ENCODE assay signal across 17 cellular contexts in genomic region chr10:88831709-88832108, GRCh38. TPM values are rescaled to one million over a fixed set of nuclear protein-coding genes. Genes with fewer than 3 reads are reported as not detected.
DNase-seq lines count a peak whose midpoint lies in the region; ATAC-seq and TF ChIP-seq lines count a peak whose summit lies in the region.
"Had no signal": no experiment of that assay in that cellular context is flagged by ENCODE, and none has a peak within 500 bp of the region (broad histone marks: within the 10 kb centered on the region; RNA-seq: fewer than 3 reads in every experiment).

No MANE protein-coding gene starts in this region.

- no peaks in the 10 kb centered on the region for H3K36me3 ChIP-seq in colonic mucosa
- no peaks in the 10 kb centered on the region for H3K36me3 ChIP-seq in SK-N-SH (replicated peaks in 1 of 2; ENCODE audit: control insufficient read depth in 1 of 2, insufficient read depth in 2 of 2, low read length in 1 of 2)
- H3K36me3 ChIP-seq: HAP-1 had no signal

- POLR2A ChIA-PET in SK-N-SH (lab: Yijun Ruan, JAX) = no interaction called here

- no peaks in the 10 kb centered on the region for H3K79me2 ChIP-seq in SK-N-SH (ENCODE audit: insufficient read depth)

- no peak overlapping the region for H3K4me3 ChIP-seq in epithelial cell of esophagus (ENCODE audit: low read length)
- H3K4me3 ChIP-seq in colonic mucosa = no peak overlapping the region
- H3K4me3 ChIP-seq in SK-N-SH (ENCODE audit: low read depth in 2 of 2, low read length in 1 of 2) = no peak overlapping the region
- H3K4me3 ChIP-seq: HAP-1, left lung, spleen had no signal

- H3K9ac ChIP-seq in colonic mucosa (ENCODE audit: low read depth in 2 of 2, low read length in 2 of 2) = no peak overlapping the region
- no peak overlapping the region for H3K9ac ChIP-seq in SK-N-SH

- H3K4me2 ChIP-seq in SK-N-SH = no peak overlapping the region

- TF ChIP-seq RAD21 in SK-N-SH (IDR thresholded peaks at IDR 0.05; ENCODE audit: low read length) = no peak

- intact Hi-C loops in colonic mucosa (cut with DNase I) = no loop called here

- 78% methylated on average over 8 of the region's 8 CpGs for WGBS in SK-N-SH (ENCODE audit: low lambda C conversion rate)

- H3K27me3 ChIP-seq in colonic mucosa = no peaks in the 10 kb centered on the region
- H3K27me3 ChIP-seq in SK-N-SH (ENCODE audit: insufficient read depth) = no peaks in the 10 kb centered on the region
- H3K27me3 ChIP-seq: left lung, spleen had no signal

- H3K9me3 ChIP-seq in colonic mucosa (no peaks in the 10 kb centered on the region), SK-N-SH (no peaks in the 10 kb centered on the region)
- H3K9me3 ChIP-seq: HAP-1, left lung, spleen had no signal

- CTCF ChIA-PET in SK-N-SH (lab: Yijun Ruan, JAX) = interaction anchor here (1.4 to 12.7 kb wide), 4 partner anchors 22 to 267 kb away, joined by 4 to 425 read pairs (median 6); no protein-coding TSS in a partner anchor

- TF ChIP-seq CTCF in epithelial cell of esophagus (IDR thresholded peaks at IDR 0.05; ENCODE audit: insufficient read depth, low read depth, low read length, missing control alignments) = no peak
- TF ChIP-seq CTCF in colonic mucosa (IDR thresholded peaks at IDR 0.05) = no peak
- no peak for TF ChIP-seq CTCF in SK-N-SH (IDR thresholded peaks at IDR 0.05)

- H3K4me1 ChIP-seq in colonic mucosa (no peaks in the 10 kb centered on the region), SK-N-SH (ENCODE audit: control insufficient read depth in 1 of 2, insufficient read depth in 2 of 2, low read depth in 1 of 2, low read length in 1 of 2) (peaks cover 0 to 2% of the 10 kb centered on the region in 2 experiments; a peak in 1 of 4 replicates)
- H3K4me1 ChIP-seq: HAP-1 had no signal

- H3F3A ChIP-seq in SK-N-SH (replicated peaks; ENCODE audit: insufficient read depth) = no peaks in the 10 kb centered on the region

- no peak overlapping the region for H2AFZ ChIP-seq in SK-N-SH (ENCODE audit: low read depth)

- H3K9me2 ChIP-seq in SK-N-SH = no peaks in the 10 kb centered on the region

- H3K27ac ChIP-seq in colonic mucosa (no peak overlapping the region), SK-N-SH (ENCODE audit: low read depth in 2 of 2, low read length in 1 of 2) (no peak overlapping the region)
- H3K27ac ChIP-seq: 22Rv1, left lung had no signal

- DNase-seq in NCI-H1436 (lab: John Stamatoyannopoulos, UW) = peak; percentile 16
- no peak for DNase-seq in NCI-H1436 treated with DMSO at 0.1 percent for 48 hours (lab: John Stamatoyannopoulos, UW)
- peak; percentile 25 for DNase-seq in activated T-cell treated with anti-CD3 and anti-CD28 coated beads, Interleukin-2, amount 50 U/mL, for 1 hour
- peak; percentile 33 for DNase-seq in epithelial cell of esophagus (ENCODE audit: low read depth)
- peak in 4 of 6 experiments; percentile 5 to 51 (median 32) for DNase-seq in stimulated activated naive CD4-positive, alpha-beta T cell (lab: John Stamatoyannopoulos, UW)
- DNase-seq in colonic mucosa = no peak
- DNase-seq in SK-N-SH = no peak
- DNase-seq: left lung, NCI-H1694, nucleus accumbens, spleen had no signal

- ATAC-seq in GM21825 (IDR thresholded peaks at IDR 0.05; ENCODE audit: unreplicated experiment) = no peak
- ATAC-seq: left lung had no signal

- TF ChIP-seq EP300 in SK-N-SH (IDR thresholded peaks at IDR 0.05; ENCODE audit: borderline replicate concordance in 1 of 2, low read depth in 1 of 2, low read length in 1 of 2) = no peak

- H4K20me1 ChIP-seq in SK-N-SH (ENCODE audit: insufficient read depth) = no peaks in the 10 kb centered on the region

TF ChIP-seq in SK-N-SH, 30 proteins besides CTCF, POLR2A, EP300 and RAD21:
- TF ChIP-seq MEF2A (IDR thresholded peaks at IDR 0.05; ENCODE audit: borderline replicate concordance, low read depth) (no peak), USF2 (IDR thresholded peaks at IDR 0.05; ENCODE audit: borderline replicate concordance, low read depth, low read length) (no peak), ZBTB33 (IDR thresholded peaks at IDR 0.05; ENCODE audit: borderline replicate concordance, low read depth) (no peak), RFX5 (IDR thresholded peaks at IDR 0.05; ENCODE audit: low read length) (no peak), RXRA (IDR thresholded peaks at IDR 0.05; ENCODE audit: borderline replicate concordance, low read depth) (no peak), ELF1 (IDR thresholded peaks at IDR 0.05) (no peak), CHD2 (IDR thresholded peaks at IDR 0.05; ENCODE audit: low read length, partially characterized antibody) (no peak), GATA2 (CRISPR knock-in tag; IDR thresholded peaks at IDR 0.05) (no peak), GABPA (IDR thresholded peaks at IDR 0.05; ENCODE audit: low read depth) (no peak), MXI1 (IDR thresholded peaks at IDR 0.05; ENCODE audit: low read depth, low read length) (no peak), FOXJ3 (CRISPR knock-in tag; IDR thresholded peaks at IDR 0.05) (no peak), SMC3 (IDR thresholded peaks at IDR 0.05; ENCODE audit: low read depth, low read length) (no peak), JUND (IDR thresholded peaks at IDR 0.05) (no peak), RCOR1 (IDR thresholded peaks at IDR 0.05; ENCODE audit: low read length) (no peak), TEAD4 (IDR thresholded peaks at IDR 0.05; ENCODE audit: borderline replicate concordance, insufficient read depth) (no peak)
- TF ChIP-seq, protein P1, sequence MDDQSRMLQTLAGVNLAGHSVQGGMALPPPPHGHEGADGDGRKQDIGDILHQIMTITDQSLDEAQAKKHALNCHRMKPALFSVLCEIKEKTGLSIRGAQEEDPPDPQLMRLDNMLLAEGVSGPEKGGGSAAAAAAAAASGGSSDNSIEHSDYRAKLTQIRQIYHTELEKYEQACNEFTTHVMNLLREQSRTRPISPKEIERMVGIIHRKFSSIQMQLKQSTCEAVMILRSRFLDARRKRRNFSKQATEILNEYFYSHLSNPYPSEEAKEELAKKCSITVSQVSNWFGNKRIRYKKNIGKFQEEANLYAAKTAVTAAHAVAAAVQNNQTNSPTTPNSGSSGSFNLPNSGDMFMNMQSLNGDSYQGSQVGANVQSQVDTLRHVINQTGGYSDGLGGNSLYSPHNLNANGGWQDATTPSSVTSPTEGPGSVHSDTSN (IDR thresholded peaks at IDR 0.05) = no peak
- TF ChIP-seq, protein P2, sequence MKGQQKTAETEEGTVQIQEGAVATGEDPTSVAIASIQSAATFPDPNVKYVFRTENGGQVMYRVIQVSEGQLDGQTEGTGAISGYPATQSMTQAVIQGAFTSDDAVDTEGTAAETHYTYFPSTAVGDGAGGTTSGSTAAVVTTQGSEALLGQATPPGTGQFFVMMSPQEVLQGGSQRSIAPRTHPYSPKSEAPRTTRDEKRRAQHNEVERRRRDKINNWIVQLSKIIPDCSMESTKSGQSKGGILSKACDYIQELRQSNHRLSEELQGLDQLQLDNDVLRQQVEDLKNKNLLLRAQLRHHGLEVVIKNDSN (IDR thresholded peaks at IDR 0.05; ENCODE audit: borderline replicate concordance, low read depth) = no peak

RNA-seq across cellular contexts. Expression of gene ANKRD22, which starts 19.9 kb away (rescaled TPM):
- total RNA-seq in colonic mucosa = 10 to 100 TPM; 26.6 to 28.2 TPM
- polyA plus RNA-seq in SK-N-SH (2012; rRNA removed) = 0.15 TPM in 2 replicates
- polyA plus RNA-seq in SK-N-SH (2012; cell fraction: cytosol; rRNA removed) = 0.13 and 0.30 TPM in 2 replicates
- 0.05 TPM in 1 of 2 replicates, not detected in the other for polyA plus RNA-seq in SK-N-SH (2012; cell fraction: nucleus; rRNA removed)
- total RNA-seq: glomerular endothelial cell; OCI-LY7; T-helper 2 cell treated with Interferon-gamma antibody and Interleukin-4, amounts not matched to agents 100 ng/mL and 5 ng/mL, for 36 hours had no signal

RNA-seq across cellular contexts. Expression of gene LIPM, which starts 29.2 kb away (rescaled TPM):
- not detected for total RNA-seq in colonic mucosa
- polyA plus RNA-seq in SK-N-SH (2012; rRNA removed) = not detected in 2 replicates
- not detected in 2 replicates for polyA plus RNA-seq in SK-N-SH (2012; cell fraction: cytosol; rRNA removed)
- not detected in 2 replicates for polyA plus RNA-seq in SK-N-SH (2012; cell fraction: nucleus; rRNA removed)
- total RNA-seq: glomerular endothelial cell; left lung; OCI-LY7; spleen; T-helper 2 cell treated with Interferon-gamma antibody and Interleukin-4, amounts not matched to agents 100 ng/mL and 5 ng/mL, for 36 hours had no signal
- polyA plus RNA-seq: spleen had no signal

RNA-seq across cellular contexts. Expression of gene STAMBPL1, which starts 48.3 kb away (rescaled TPM):
- total RNA-seq in colonic mucosa = 10 to 100 TPM; 16.3 to 20.4 TPM
- 25.1 and 32.6 TPM in 2 replicates for polyA plus RNA-seq in SK-N-SH (2012; rRNA removed)
- 26.1 and 26.3 TPM in 2 replicates for polyA plus RNA-seq in SK-N-SH (2012; cell fraction: cytosol; rRNA removed)
- polyA plus RNA-seq in SK-N-SH (2012; cell fraction: nucleus; rRNA removed) = 44.5 and 93.2 TPM in 2 replicates

Comparison
In these comparisons a context has a peak if more than half of its experiments do, and no peak if none do; other contexts are left out.
1. DNase-seq: peak in NCI-H1436 (single experiment), activated T-cell treated with anti-CD3 and anti-CD28 coated beads, Interleukin-2, amount 50 U/mL, for 1 hour (single experiment), epithelial cell of esophagus (single experiment) and stimulated activated naive CD4-positive, alpha-beta T cell (4 of 6); none in NCI-H1436 treated with DMSO at 0.1 percent for 48 hours (single experiment), colonic mucosa (single experiment) and SK-N-SH (single experiment).